In genomic region chr16:3577302-3577752, GRCh38 we compare ENCODE assay signal across 8 cellular contexts. TPM values are rescaled to one million over a fixed set of nuclear protein-coding genes. Genes with fewer than 3 reads are reported as not detected.
DNase-seq lines count a peak whose midpoint lies in the region; ATAC-seq and TF ChIP-seq lines count a peak whose summit lies in the region.

Gene NLRC3 (minus strand): TSS chr16:3577403. CDS start chr16:3565036, 12,367 bp downstream.

- H3K4me1 ChIP-seq in DOHH2 (ENCODE audit: control insufficient read depth, low read length) (peaks cover 58% of the 10 kb centered on the region), Caco-2 (no peaks in the 10 kb centered on the region)

- peak within 1 kb of the TSS; percentile 98 for H3K4me3 Mint-ChIP-seq in natural killer cell
- no peak within 1 kb of the TSS for H3K4me3 Mint-ChIP-seq in Caco-2 (ENCODE audit: unreplicated experiment)

- H3K36me3 ChIP-seq in DOHH2 (ENCODE audit: control insufficient read depth, low read length) (peaks cover 63% of the 10 kb centered on the region), Caco-2 (ENCODE audit: control insufficient read depth, insufficient read depth, low read length) (no peaks in the 10 kb centered on the region)

- H3K4me3 ChIP-seq in DOHH2 (ENCODE audit: low read length) = peak within 1 kb of the TSS; percentile 98
- peak within 1 kb of the TSS; percentile 82 for H3K4me3 ChIP-seq in NB4 (ENCODE audit: low read depth, low read length)
- no peak within 1 kb of the TSS for H3K4me3 ChIP-seq in Caco-2 (ENCODE audit: low read depth, low read length)

- peak; percentile 26 for TF ChIP-seq POLR2A in NB4 (IDR thresholded peaks at IDR 0.05; ENCODE audit: extremely low read depth, insufficient read length)

- DNase-seq in NB4 (ENCODE audit: low read depth) (peak; percentile 89), natural killer cell (peak; percentile 33), Caco-2 (no peak)
- peak; percentile 13 to 30 for DNase-seq in activated T-helper 1 cell treated with anti-CD3 and anti-CD28 coated beads, Interleukin-2, amount 50 U/mL, for 16 hours (ENCODE audit: low read depth in 1 of 2, low spot score in 1 of 2)

- no TSS peak for BruUV-seq in Caco-2 (replicated peaks; lab: Mats Ljungman, UMichigan)

- H3K9me3 ChIP-seq in DOHH2 (ENCODE audit: control insufficient read depth, insufficient read depth, low read length) = peaks cover 2% of the 10 kb centered on the region; the same call in 1 of the 2 replicates
- no peaks in the 10 kb centered on the region for H3K9me3 ChIP-seq in Caco-2

- H3F3A ChIP-seq in DOHH2 (ENCODE audit: control insufficient read depth, insufficient read depth) = peaks cover 15% of the 10 kb centered on the region

- peak within 1 kb of the TSS; percentile 88 for H3K4me2 ChIP-seq in DOHH2 (ENCODE audit: low read length)

- no peaks in the 10 kb centered on the region for H3K9me3 Mint-ChIP-seq in natural killer cell
- H3K9me3 Mint-ChIP-seq in Caco-2 (ENCODE audit: unreplicated experiment) = no peaks in the 10 kb centered on the region

- H3K27ac ChIP-seq in DOHH2 (ENCODE audit: low read depth, low read length) = peak within 1 kb of the TSS; percentile 91

- H3K9me2 ChIP-seq in DOHH2 (replicated peaks; ENCODE audit: control insufficient read depth, low read length) = no peaks in the 10 kb centered on the region

- no peaks in the 10 kb centered on the region for H4K20me1 ChIP-seq in DOHH2 (ENCODE audit: control insufficient read depth, insufficient read depth, low read depth, low read length)

- POLR2A ChIA-PET in Caco-2 (lab: Charles Lee) = no interaction called here

- H3K79me2 ChIP-seq in DOHH2 (ENCODE audit: control insufficient read depth, low read length) = peaks cover 53% of the 10 kb centered on the region

- H3K36me3 Mint-ChIP-seq in natural killer cell (no peaks in the 10 kb centered on the region), Caco-2 (ENCODE audit: insufficient read depth, unreplicated experiment) (peaks cover 6% of the 10 kb centered on the region)

- no peaks in the 10 kb centered on the region for H3K27me3 Mint-ChIP-seq in natural killer cell (ENCODE audit: low read depth in 2 of 2)
- no peaks in the 10 kb centered on the region for H3K27me3 Mint-ChIP-seq in Caco-2 (ENCODE audit: insufficient read depth, unreplicated experiment)

- no peaks in the 10 kb centered on the region for H3K27me3 ChIP-seq in DOHH2 (ENCODE audit: control insufficient read depth, low read length)
- H3K27me3 ChIP-seq in Caco-2 (replicated peaks; ENCODE audit: control insufficient read depth, insufficient read depth, low read length) = no peaks in the 10 kb centered on the region

- CTCF ChIA-PET in Caco-2 (lab: Charles Lee) = no interaction called here

- H3K4me1 Mint-ChIP-seq in natural killer cell (peaks cover 36 to 70% of the 10 kb centered on the region in 2 donors), Caco-2 (ENCODE audit: low read depth, unreplicated experiment) (no peaks in the 10 kb centered on the region)

- TF ChIP-seq CTCF in DOHH2 (IDR thresholded peaks at IDR 0.05; ENCODE audit: low read depth, low read length, poor library complexity, severe bottlenecking) (no peak), NB4 (IDR thresholded peaks at IDR 0.05; ENCODE audit: low read depth, low read length) (no peak), natural killer cell (IDR thresholded peaks at IDR 0.05) (no peak), Caco-2 (IDR thresholded peaks at IDR 0.05; ENCODE audit: insufficient read depth in 1 of 2, low read depth in 1 of 2, low read length in 1 of 2, severe bottlenecking in 1 of 2, unreplicated experiment in 1 of 2) (no peak)

- intact Hi-C loops in natural killer cell (cut with micrococcal nuclease) (no loop called here), Caco-2 (cut with micrococcal nuclease; ENCODE audit: unreplicated experiment) (no loop called here)

- peak within 1 kb of the TSS; percentile 89 to 97 for H3K27ac Mint-ChIP-seq in natural killer cell
- no peak within 1 kb of the TSS for H3K27ac Mint-ChIP-seq in Caco-2 (ENCODE audit: unreplicated experiment)

- ATAC-seq in natural killer cell = peak; percentile 37 to 56 (median 49)
- ATAC-seq in HG03139 (IDR thresholded peaks at IDR 0.05; ENCODE audit: unreplicated experiment) = no peak
- ATAC-seq in GM21381 (IDR thresholded peaks at IDR 0.05; ENCODE audit: unreplicated experiment) = no peak
- ATAC-seq in GM21576 (IDR thresholded peaks at IDR 0.05; ENCODE audit: unreplicated experiment) = no peak

RNA-seq across cellular contexts. Expression of gene NLRC3, which starts in this region (rescaled TPM):
- total RNA-seq in natural killer cell (100 to 1,000 TPM in 2 of 3 donors, 10 to 100 TPM in 1; 98.8 to 145 (median 133) TPM), Caco-2 (2022) (not detected in 2 replicates)

Comparison
In these comparisons a context has a peak if more than half of its experiments do, and no peak if none do; other contexts are left out.
1. RNA of gene NLRC3 (total RNA-seq): 98.8 to 145 TPM in natural killer cell; not detected in Caco-2; every median in the first group is over 10 times any median in the second.
2. DNase-seq: peak in NB4 (single experiment), activated T-helper 1 cell treated with anti-CD3 and anti-CD28 coated beads, Interleukin-2, amount 50 U/mL, for 16 hours (2 of 2) and natural killer cell (single experiment); none in Caco-2 (0 of 2).
3. ATAC-seq: peak in natural killer cell (3 of 3); none in HG03139 (single experiment), GM21381 (single experiment) and GM21576 (single experiment).